In genomic region chr17:75512946-75513666, GRCh38 we compare ENCODE assay signal across 1 cellular context.
TF ChIP-seq lines count a peak whose summit lies in the region.

No MANE protein-coding gene starts in this region.

TF ChIP-seq in GM23338, 12 proteins besides CTCF, POLR2A, EP300 and RAD21 (continued from another document):
- TF ChIP-seq, protein P1, sequence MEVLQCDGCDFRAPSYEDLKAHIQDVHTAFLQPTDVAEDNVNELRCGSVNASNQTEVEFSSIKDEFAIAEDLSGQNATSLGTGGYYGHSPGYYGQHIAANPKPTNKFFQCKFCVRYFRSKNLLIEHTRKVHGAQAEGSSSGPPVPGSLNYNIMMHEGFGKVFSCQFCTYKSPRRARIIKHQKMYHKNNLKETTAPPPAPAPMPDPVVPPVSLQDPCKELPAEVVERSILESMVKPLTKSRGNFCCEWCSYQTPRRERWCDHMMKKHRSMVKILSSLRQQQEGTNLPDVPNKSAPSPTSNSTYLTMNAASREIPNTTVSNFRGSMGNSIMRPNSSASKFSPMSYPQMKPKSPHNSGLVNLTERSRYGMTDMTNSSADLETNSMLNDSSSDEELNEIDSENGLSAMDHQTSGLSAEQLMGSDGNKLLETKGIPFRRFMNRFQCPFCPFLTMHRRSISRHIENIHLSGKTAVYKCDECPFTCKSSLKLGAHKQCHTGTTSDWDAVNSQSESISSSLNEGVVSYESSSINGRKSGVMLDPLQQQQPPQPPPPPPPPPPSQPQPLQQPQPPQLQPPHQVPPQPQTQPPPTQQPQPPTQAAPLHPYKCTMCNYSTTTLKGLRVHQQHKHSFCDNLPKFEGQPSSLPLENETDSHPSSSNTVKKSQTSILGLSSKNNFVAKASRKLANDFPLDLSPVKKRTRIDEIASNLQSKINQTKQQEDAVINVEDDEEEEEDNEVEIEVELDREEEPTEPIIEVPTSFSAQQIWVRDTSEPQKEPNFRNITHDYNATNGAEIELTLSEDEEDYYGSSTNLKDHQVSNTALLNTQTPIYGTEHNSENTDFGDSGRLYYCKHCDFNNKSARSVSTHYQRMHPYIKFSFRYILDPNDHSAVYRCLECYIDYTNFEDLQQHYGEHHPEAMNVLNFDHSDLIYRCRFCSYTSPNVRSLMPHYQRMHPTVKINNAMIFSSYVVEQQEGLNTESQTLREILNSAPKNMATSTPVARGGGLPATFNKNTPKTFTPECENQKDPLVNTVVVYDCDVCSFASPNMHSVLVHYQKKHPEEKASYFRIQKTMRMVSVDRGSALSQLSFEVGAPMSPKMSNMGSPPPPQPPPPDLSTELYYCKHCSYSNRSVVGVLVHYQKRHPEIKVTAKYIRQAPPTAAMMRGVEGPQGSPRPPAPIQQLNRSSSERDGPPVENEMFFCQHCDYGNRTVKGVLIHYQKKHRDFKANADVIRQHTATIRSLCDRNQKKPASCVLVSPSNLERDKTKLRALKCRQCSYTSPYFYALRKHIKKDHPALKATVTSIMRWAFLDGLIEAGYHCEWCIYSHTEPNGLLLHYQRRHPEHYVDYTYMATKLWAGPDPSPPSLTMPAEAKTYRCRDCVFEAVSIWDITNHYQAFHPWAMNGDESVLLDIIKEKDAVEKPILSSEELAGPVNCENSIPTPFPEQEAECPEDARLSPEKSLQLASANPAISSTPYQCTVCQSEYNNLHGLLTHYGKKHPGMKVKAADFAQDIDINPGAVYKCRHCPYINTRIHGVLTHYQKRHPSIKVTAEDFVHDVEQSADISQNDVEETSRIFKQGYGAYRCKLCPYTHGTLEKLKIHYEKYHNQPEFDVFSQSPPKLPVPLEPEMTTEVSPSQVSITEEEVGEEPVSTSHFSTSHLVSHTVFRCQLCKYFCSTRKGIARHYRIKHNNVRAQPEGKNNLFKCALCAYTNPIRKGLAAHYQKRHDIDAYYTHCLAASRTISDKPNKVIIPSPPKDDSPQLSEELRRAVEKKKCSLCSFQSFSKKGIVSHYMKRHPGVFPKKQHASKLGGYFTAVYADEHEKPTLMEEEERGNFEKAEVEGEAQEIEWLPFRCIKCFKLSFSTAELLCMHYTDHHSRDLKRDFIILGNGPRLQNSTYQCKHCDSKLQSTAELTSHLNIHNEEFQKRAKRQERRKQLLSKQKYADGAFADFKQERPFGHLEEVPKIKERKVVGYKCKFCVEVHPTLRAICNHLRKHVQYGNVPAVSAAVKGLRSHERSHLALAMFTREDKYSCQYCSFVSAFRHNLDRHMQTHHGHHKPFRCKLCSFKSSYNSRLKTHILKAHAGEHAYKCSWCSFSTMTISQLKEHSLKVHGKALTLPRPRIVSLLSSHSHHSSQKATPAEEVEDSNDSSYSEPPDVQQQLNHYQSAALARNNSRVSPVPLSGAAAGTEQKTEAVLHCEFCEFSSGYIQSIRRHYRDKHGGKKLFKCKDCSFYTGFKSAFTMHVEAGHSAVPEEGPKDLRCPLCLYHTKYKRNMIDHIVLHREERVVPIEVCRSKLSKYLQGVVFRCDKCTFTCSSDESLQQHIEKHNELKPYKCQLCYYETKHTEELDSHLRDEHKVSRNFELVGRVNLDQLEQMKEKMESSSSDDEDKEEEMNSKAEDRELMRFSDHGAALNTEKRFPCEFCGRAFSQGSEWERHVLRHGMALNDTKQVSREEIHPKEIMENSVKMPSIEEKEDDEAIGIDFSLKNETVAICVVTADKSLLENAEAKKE (CRISPR knock-in tag; IDR thresholded peaks at IDR 0.05) = no peak
- TF ChIP-seq ZNF331 (CRISPR knock-in tag; IDR thresholded peaks at IDR 0.05; ENCODE audit: low read depth) = no peak
- no peak for TF ChIP-seq STAT1 (IDR thresholded peaks at IDR 0.05; ENCODE audit: unreplicated experiment)
- no peak for TF ChIP-seq POLR2AphosphoS5 (IDR thresholded peaks at IDR 0.05; ENCODE audit: low read depth)
- TF ChIP-seq CREB1 (CRISPR knock-in tag; IDR thresholded peaks at IDR 0.05; ENCODE audit: low read depth) = no peak
- no peak for TF ChIP-seq ETS1 (IDR thresholded peaks at IDR 0.05)
- TF ChIP-seq NANOG (IDR thresholded peaks at IDR 0.05; ENCODE audit: borderline replicate concordance) = no peak
- TF ChIP-seq EZH2 (IDR thresholded peaks at IDR 0.05; ENCODE audit: low read depth, unreplicated experiment) = no peak
- TF ChIP-seq JUNB (IDR thresholded peaks at IDR 0.05; ENCODE audit: unreplicated experiment) = no peak
- TF ChIP-seq EZH2phosphoT487 (IDR thresholded peaks at IDR 0.05; ENCODE audit: unreplicated experiment) = no peak
